ENCODE assay signal across 22 cellular contexts in the genomic region with DNA sequence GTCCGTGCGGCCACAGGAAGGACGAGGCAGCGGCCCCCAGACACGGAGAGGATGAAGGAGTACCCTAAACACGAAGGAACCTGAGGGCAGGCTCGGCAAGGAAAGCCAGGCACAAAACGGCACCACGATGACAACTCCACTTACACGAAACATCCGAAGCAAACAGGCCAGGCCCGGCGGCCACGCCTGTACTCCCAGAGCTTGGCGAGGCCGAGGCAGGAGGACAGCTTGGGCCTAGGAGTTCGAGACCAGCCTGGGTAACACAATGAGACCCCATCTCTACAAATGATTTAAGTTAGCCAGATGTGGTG. TPM values are rescaled to one million over a fixed set of nuclear protein-coding genes. Genes with fewer than 3 reads are reported as not detected.
A peak's percentile ranks its signal among the peaks of the same experiment; 100 is the strongest.
DNase-seq lines count a peak whose midpoint lies in the region; ATAC-seq, FAIRE-seq and TF ChIP-seq lines count a peak whose summit lies in the region.
"Had no signal": no experiment of that assay in that cellular context is flagged by ENCODE, and none has a peak within 500 bp of the region (broad histone marks: within the 10 kb centered on the region; RNA-seq: fewer than 3 reads in every experiment).

No MANE protein-coding gene starts in this region.

- H3K4me1 ChIP-seq in HepG2 (ENCODE audit: insufficient read depth, low read length) (no peaks in the 10 kb centered on the region), right lobe of liver (no peaks in the 10 kb centered on the region), neural progenitor cell (peaks cover 22% of the 10 kb centered on the region), A673 (ENCODE audit: insufficient read depth, low read length, poor library complexity, severe bottlenecking) (peaks cover 29% of the 10 kb centered on the region)
- H3K4me1 ChIP-seq: Caco-2 had no signal

- H3K27ac Mint-ChIP-seq in WTC11 (peak overlapping the region; percentile 67), neural progenitor cell (peak overlapping the region; percentile 92)
- H3K27ac Mint-ChIP-seq: CD4-positive, CD25-positive, alpha-beta regulatory T cell had no signal

- H3K27me3 Mint-ChIP-seq in WTC11 (ENCODE audit: low read depth) (no peaks in the 10 kb centered on the region), neural progenitor cell (ENCODE audit: insufficient read depth, low read depth) (peaks cover 4% of the 10 kb centered on the region)

- H3K4me2 ChIP-seq in HepG2 (ENCODE audit: low read depth, low read length) (no peak overlapping the region), neural progenitor cell (no peak overlapping the region)
- H3K4me2 ChIP-seq: A549 had no signal

- FAIRE-seq in HepG2 (lab: Jason Lieb, UNC): no peak
- FAIRE-seq: A549, D721Med, G401.6, GM12891, GM19239, H54 had no signal

- H3K4me3 ChIP-seq in HepG2 (replicated peaks in 1 of 3; ENCODE audit: insufficient read depth in 1 of 3, low read depth in 2 of 3, low read length in 3 of 3) (no peak overlapping the region), right lobe of liver (no peak overlapping the region), neural progenitor cell (no peak overlapping the region), A673 (ENCODE audit: low read depth, low read length, poor library complexity, severe bottlenecking) (no peak overlapping the region)
- H3K4me3 ChIP-seq: A549, GM23248 had no signal

- TF ChIP-seq POLR2A in HepG2 (IDR thresholded peaks at IDR 0.05; ENCODE audit: insufficient read depth in 1 of 2, low read depth in 2 of 2, low read length in 2 of 2) (no peak), right lobe of liver (IDR thresholded peaks at IDR 0.05) (no peak)

- H3K36me3 Mint-ChIP-seq in WTC11 (no peaks in the 10 kb centered on the region), neural progenitor cell (no peaks in the 10 kb centered on the region)
- H3K36me3 Mint-ChIP-seq: CD4-positive, CD25-positive, alpha-beta regulatory T cell had no signal

- no peaks in the 10 kb centered on the region for H3F3A ChIP-seq in neural progenitor cell (ENCODE audit: low read depth)

- in situ Hi-C loops in HepG2 (cut with HindIII; ENCODE audit: extremely low pct_ligation_motif_present, low pct_unique_long_range_greater_than_20kb): no loop called here

- POLR2A ChIA-PET in HepG2 (lab: Yijun Ruan, JAX): no interaction called here
- POLR2A ChIA-PET in WTC11 (lab: Charles Lee): no interaction called here
- POLR2A ChIA-PET in A673 (lab: Charles Lee; ENCODE audit: low non-redundant PET): no interaction called here

- H3K4me3 Mint-ChIP-seq in WTC11 (no peak overlapping the region), neural progenitor cell (no peak overlapping the region)

- no peak overlapping the region for H3K27ac ChIP-seq in HepG2 (ENCODE audit: extremely low read length, insufficient read depth, low read length)
- no peak overlapping the region for H3K27ac ChIP-seq in right lobe of liver
- H3K27ac ChIP-seq in neural progenitor cell: no peak overlapping the region
- H3K27ac ChIP-seq in A673 (ENCODE audit: low read depth, low read length, poor library complexity, severe bottlenecking): no peak overlapping the region
- H3K27ac ChIP-seq: 22Rv1, A549, GM23248, HL-60 had no signal

- H2AFZ ChIP-seq in HepG2 (ENCODE audit: low read length): no peak overlapping the region
- H2AFZ ChIP-seq in neural progenitor cell (replicated peaks): no peak overlapping the region
- H2AFZ ChIP-seq: GM23248 had no signal

- no peaks in the 10 kb centered on the region for H3K9me3 ChIP-seq in HepG2 (ENCODE audit: low read length)
- no peaks in the 10 kb centered on the region for H3K9me3 ChIP-seq in right lobe of liver
- H3K9me3 ChIP-seq in neural progenitor cell (ENCODE audit: low read depth): no peaks in the 10 kb centered on the region
- no peaks in the 10 kb centered on the region for H3K9me3 ChIP-seq in A673 (ENCODE audit: low read depth, low read length, poor library complexity, severe bottlenecking)
- H3K9me3 ChIP-seq: A549, Caco-2 had no signal

- WGBS in HepG2 (ENCODE audit: low lambda C conversion rate): 0% methylated on average over 15 of the region's 17 CpGs
- 51% methylated on average over 12 of the region's 17 CpGs for WGBS in right lobe of liver (ENCODE audit: insufficient coverage, low coverage, low lambda C conversion rate, missing lambda C conversion rate)

- H3K9ac ChIP-seq in HepG2 (ENCODE audit: insufficient read depth, low read depth, low read length) (no peak overlapping the region), neural progenitor cell (no peak overlapping the region)
- H3K9ac ChIP-seq: GM23248 had no signal

- BruUV-seq in HepG2 (replicated peaks; lab: Mats Ljungman, UMichigan): no TSS peak
- no TSS peak for BruUV-seq in A673 (replicated peaks; lab: Mats Ljungman, UMichigan)

- TF ChIP-seq RAD21 in HepG2 (CRISPR knock-in tag; IDR thresholded peaks at IDR 0.05): no peak

- no peak for TF ChIP-seq CTCF in HepG2 (CRISPR knock-in tag; IDR thresholded peaks at IDR 0.05)
- no peak for TF ChIP-seq CTCF in right lobe of liver (IDR thresholded peaks at IDR 0.05)
- TF ChIP-seq CTCF in WTC11 (IDR thresholded peaks at IDR 0.05): no peak
- no peak for TF ChIP-seq CTCF in neural progenitor cell (IDR thresholded peaks at IDR 0.05)
- no peak for TF ChIP-seq CTCF in A673 (conservative IDR thresholded peaks at IDR 0.05; ENCODE audit: low read depth, low read length)

- H3K27me3 ChIP-seq in HepG2 (ENCODE audit: control insufficient read depth in 1 of 2, insufficient read depth in 2 of 2, low read length in 2 of 2) (peaks cover 53 to 87% of the 10 kb centered on the region in 2 experiments), right lobe of liver (no peaks in the 10 kb centered on the region), neural progenitor cell (no peaks in the 10 kb centered on the region), A673 (replicated peaks; ENCODE audit: insufficient read depth, low read depth, low read length, poor library complexity) (peaks cover 2% of the 10 kb centered on the region)

- CTCF ChIA-PET in HepG2 (lab: Yijun Ruan, JAX; ENCODE audit: low intra/inter-chr PET ratio, low total read pairs) (no interaction called here), WTC11 (lab: Charles Lee) (interaction anchor here (1.9 kb wide), 1 partner anchor 17 kb away, joined by 5 read pairs; no protein-coding TSS in a partner anchor), A673 (lab: Charles Lee) (no interaction called here)

- DNase-seq in HepG2 (ENCODE audit: low spot score): no peak
- no peak for DNase-seq in right lobe of liver
- no peak for DNase-seq in WTC11 (ENCODE audit: low spot score)
- DNase-seq in neural progenitor cell (ENCODE audit: low spot score): no peak
- DNase-seq in A673 (ENCODE audit: low spot score): no peak
- DNase-seq in HT-29 (ENCODE audit: low spot score): no peak
- DNase-seq: C1 segment of cervical spinal cord; Caco-2; CD4-positive, CD25-positive, alpha-beta regulatory T cell; GM23248; KG1 had no signal

- no peak for TF ChIP-seq EP300 in HepG2 (IDR thresholded peaks at IDR 0.05; ENCODE audit: low read depth in 2 of 2, low read length in 2 of 2)
- no peak for TF ChIP-seq EP300 in HepG2 (CRISPR knock-in tag; IDR thresholded peaks at IDR 0.05; ENCODE audit: borderline replicate concordance)

- no peaks in the 10 kb centered on the region for H3K79me2 ChIP-seq in HepG2 (ENCODE audit: insufficient read depth, low read length)
- H3K79me2 ChIP-seq in neural progenitor cell (ENCODE audit: low read depth): peaks cover 56% of the 10 kb centered on the region

- H3K36me3 ChIP-seq in HepG2 (replicated peaks in 1 of 2; ENCODE audit: control insufficient read depth in 1 of 2, insufficient read depth in 2 of 2, low read length in 2 of 2) (no peaks in the 10 kb centered on the region), right lobe of liver (no peaks in the 10 kb centered on the region), neural progenitor cell (no peaks in the 10 kb centered on the region), A673 (ENCODE audit: insufficient read depth, low read length, poor library complexity, severe bottlenecking) (no peaks in the 10 kb centered on the region)

- intact Hi-C loops in HepG2 (cut with micrococcal nuclease; ENCODE audit: unreplicated experiment) (no loop called here), right lobe of liver (cut with DNase I) (no loop called here), A673 (cut with micrococcal nuclease; ENCODE audit: unreplicated experiment) (no loop called here)

- H3K9me3 Mint-ChIP-seq in WTC11: no peaks in the 10 kb centered on the region
- H3K9me3 Mint-ChIP-seq in neural progenitor cell: no peaks in the 10 kb centered on the region

- H3K4me1 Mint-ChIP-seq in WTC11: peaks cover 29% of the 10 kb centered on the region
- peaks cover 41% of the 10 kb centered on the region for H3K4me1 Mint-ChIP-seq in neural progenitor cell

- ATAC-seq in HepG2 (no peak), right lobe of liver (no peak), WTC11 (no peak), HG02840 (IDR thresholded peaks at IDR 0.05; ENCODE audit: low FRiP score, unreplicated experiment) (no peak)
- ATAC-seq: A549, HCT116 had no signal

- peaks cover 10% of the 10 kb centered on the region; the same call in 1 of the 2 replicates for H4K20me1 ChIP-seq in HepG2 (ENCODE audit: insufficient read depth, low read length)
- H4K20me1 ChIP-seq in neural progenitor cell (ENCODE audit: low read depth): peaks cover 100% of the 10 kb centered on the region

RNA-seq across cellular contexts. Expression of gene KCNQ2, which starts 13.4 kb away (rescaled TPM):
- not detected in 2 replicates for total RNA-seq in HepG2 (2016; rRNA removed; fragmentation: Illumina TruSeq; extraction: Trizol)
- not detected in 2 replicates for total RNA-seq in HepG2 (2016; cell fraction: cytosol; rRNA removed; fragmentation: Illumina TruSeq; extraction: Trizol; ENCODE audit: low read depth)
- total RNA-seq in HepG2 (2016; cell fraction: insoluble cytoplasmic fraction; rRNA removed; fragmentation: Illumina TruSeq; extraction: Trizol): not detected in 2 replicates
- not detected in 2 replicates for total RNA-seq in HepG2 (2016; cell fraction: membrane; rRNA removed; fragmentation: Illumina TruSeq; extraction: Trizol)
- not detected in 2 replicates for total RNA-seq in HepG2 (2016; cell fraction: nucleus; rRNA removed; fragmentation: Illumina TruSeq; extraction: Trizol)
- polyA plus RNA-seq in HepG2 (2011; rRNA removed): not detected in 2 replicates
- polyA plus RNA-seq in HepG2 (2011; cell fraction: cytosol; rRNA removed): not detected in 2 replicates
- 0.03 and 0.10 TPM in 2 replicates for polyA plus RNA-seq in HepG2 (2011; cell fraction: nucleus; rRNA removed)
- polyA plus RNA-seq in HepG2 (2012): not detected in 2 replicates
- not detected in 2 replicates for polyA plus RNA-seq in HepG2 (2016; cell fraction: cytosol; fragmentation: Illumina TruSeq; extraction: Trizol; ENCODE audit: low read depth)
- polyA plus RNA-seq in HepG2 (2016; cell fraction: insoluble cytoplasmic fraction; fragmentation: Illumina TruSeq; extraction: Trizol; ENCODE audit: low read depth): not detected in 2 replicates
- not detected in 2 replicates for polyA plus RNA-seq in HepG2 (2016; cell fraction: membrane; fragmentation: Illumina TruSeq; extraction: Trizol; ENCODE audit: low read depth)
- polyA plus RNA-seq in HepG2 (2016; cell fraction: nucleus; fragmentation: Illumina TruSeq; extraction: Trizol; ENCODE audit: insufficient read depth, low read depth): not detected in 2 replicates
- 0.02 and 1.2 TPM in 2 replicates for polyA minus RNA-seq in HepG2 (2011; rRNA and poly(A)+ RNA removed; ENCODE audit: low replicate concordance)
- not detected in 2 replicates for polyA minus RNA-seq in HepG2 (2011; cell fraction: cytosol; rRNA and poly(A)+ RNA removed)
- polyA minus RNA-seq in HepG2 (2011; cell fraction: nucleus; rRNA and poly(A)+ RNA removed): not detected in 2 replicates
- total RNA-seq in right lobe of liver: not detected
- 99.8 to 112 TPM (median 108 TPM) in 3 replicates for total RNA-seq in WTC11 (2021)
- total RNA-seq in neural progenitor cell (ENCODE audit: low replicate concordance): 39.5 and 106 TPM in 2 replicates
- 6.6 and 15.1 TPM in 2 replicates for total RNA-seq in A673 (2021)
- total RNA-seq in HT-29 (2014; rRNA removed; shearing (Covaris generic)): 0.08 and 0.13 TPM in 2 replicates
- total RNA-seq: GM23248 had no signal
- polyA plus RNA-seq: AG04450 had no signal

RNA-seq across cellular contexts. Expression of gene EEF1A2, which starts 39.9 kb away (rescaled TPM):
- 0.36 and 0.44 TPM in 2 replicates for total RNA-seq in HepG2 (2016; rRNA removed; fragmentation: Illumina TruSeq; extraction: Trizol)
- total RNA-seq in HepG2 (2016; cell fraction: cytosol; rRNA removed; fragmentation: Illumina TruSeq; extraction: Trizol; ENCODE audit: low read depth): 0.51 TPM in 1 of 2 replicates, not detected in the other
- 0.18 and 0.37 TPM in 2 replicates for total RNA-seq in HepG2 (2016; cell fraction: insoluble cytoplasmic fraction; rRNA removed; fragmentation: Illumina TruSeq; extraction: Trizol)
- total RNA-seq in HepG2 (2016; cell fraction: membrane; rRNA removed; fragmentation: Illumina TruSeq; extraction: Trizol): 0.90 and 1.00 TPM in 2 replicates
- total RNA-seq in HepG2 (2016; cell fraction: nucleus; rRNA removed; fragmentation: Illumina TruSeq; extraction: Trizol): 0.22 and 0.47 TPM in 2 replicates
- 0.87 and 1.8 TPM in 2 replicates for polyA plus RNA-seq in HepG2 (2011; rRNA removed)
- polyA plus RNA-seq in HepG2 (2011; cell fraction: cytosol; rRNA removed): 1.6 and 1.7 TPM in 2 replicates
- polyA plus RNA-seq in HepG2 (2011; cell fraction: nucleus; rRNA removed): 2.6 and 2.9 TPM in 2 replicates
- polyA plus RNA-seq in HepG2 (2012): 1.0 and 4.0 TPM in 2 replicates
- 0.58 and 0.81 TPM in 2 replicates for polyA plus RNA-seq in HepG2 (2016; cell fraction: cytosol; fragmentation: Illumina TruSeq; extraction: Trizol; ENCODE audit: low read depth)
- 0.54 and 1.5 TPM in 2 replicates for polyA plus RNA-seq in HepG2 (2016; cell fraction: insoluble cytoplasmic fraction; fragmentation: Illumina TruSeq; extraction: Trizol; ENCODE audit: low read depth)
- 0.81 and 1.1 TPM in 2 replicates for polyA plus RNA-seq in HepG2 (2016; cell fraction: membrane; fragmentation: Illumina TruSeq; extraction: Trizol; ENCODE audit: low read depth)
- polyA plus RNA-seq in HepG2 (2016; cell fraction: nucleus; fragmentation: Illumina TruSeq; extraction: Trizol; ENCODE audit: insufficient read depth, low read depth): 1.2 and 1.5 TPM in 2 replicates
- polyA minus RNA-seq in HepG2 (2011; rRNA and poly(A)+ RNA removed; ENCODE audit: low replicate concordance): 1.4 and 21.5 TPM in 2 replicates
- 1.1 and 3.3 TPM in 2 replicates for polyA minus RNA-seq in HepG2 (2011; cell fraction: cytosol; rRNA and poly(A)+ RNA removed)
- polyA minus RNA-seq in HepG2 (2011; cell fraction: nucleus; rRNA and poly(A)+ RNA removed): 0.75 and 1.0 TPM in 2 replicates
- total RNA-seq in right lobe of liver: 100 to 1,000 TPM in 2 of 6 experiments, 1 to 10 TPM in 1, under 1 TPM in 3; 0.22 to 153 (median 1.0) TPM
- total RNA-seq in WTC11 (2021): 26.0 to 35.7 TPM (median 34.9 TPM) in 3 replicates
- total RNA-seq in neural progenitor cell (ENCODE audit: low replicate concordance): 0.54 and 1.5 TPM in 2 replicates
- total RNA-seq in A673 (2021): 7.5 and 13.7 TPM in 2 replicates
- 29.8 and 38.0 TPM in 2 replicates for total RNA-seq in HT-29 (2014; rRNA removed; shearing (Covaris generic))
- polyA plus RNA-seq: GM23248 had no signal
